In genomic region chr12:6215120-6215807, GRCh38 we compare ENCODE assay signal across 11 cellular contexts. TPM values are rescaled to one million over a fixed set of nuclear protein-coding genes. Genes with fewer than 3 reads are reported as not detected.
DNase-seq lines count a peak whose midpoint lies in the region; TF ChIP-seq lines count a peak whose summit lies in the region.
"Had no signal": no experiment of that assay in that cellular context is flagged by ENCODE, and none has a peak within 500 bp of the region (broad histone marks: within the 10 kb centered on the region; RNA-seq: fewer than 3 reads in every experiment).

No MANE protein-coding gene starts in this region.

- H3K4me1 ChIP-seq in HUES64 (ENCODE audit: insufficient read depth, low read length) = peaks cover 61% of the 10 kb centered on the region
- H3K4me1 ChIP-seq in stomach = peaks cover 62 to 97% (median 87%) of the 10 kb centered on the region in 4 donors
- H3K4me1 ChIP-seq in BE2C = peaks cover 6% of the 10 kb centered on the region; the same call in 1 of the 2 replicates

- WGBS in HUES64 = 25% methylated on average over 10 of the region's 10 CpGs
- 50 to 61% (median 57%) methylated on average over 10 of the region's 10 CpGs for WGBS in stomach, 5 donors

- H3K9me3 Mint-ChIP-seq in MCF 10A (ENCODE audit: unreplicated experiment) = no peaks in the 10 kb centered on the region
- no peaks in the 10 kb centered on the region for H3K9me3 Mint-ChIP-seq in immature natural killer cell

- POLR2A ChIA-PET in MCF 10A (lab: Yijun Ruan, JAX) = interaction anchor here (0.6 to 21.3 kb wide), 14 partner anchors 12 to 255 kb away, joined by 3 to 480 read pairs (median 4); partner anchors contain the start of genes CD9, SCNN1A and VAMP1

- H3K9me3 ChIP-seq in HUES64 (ENCODE audit: insufficient read depth, low read depth, low read length) = no peaks in the 10 kb centered on the region
- H3K9me3 ChIP-seq in stomach = no peaks in the 10 kb centered on the region
- H3K9me3 ChIP-seq in BE2C = no peaks in the 10 kb centered on the region
- H3K9me3 ChIP-seq: ovary had no signal

- H3K36me3 ChIP-seq in HUES64 (ENCODE audit: insufficient read depth, low read length) (peaks cover 7% of the 10 kb centered on the region; the same call in 1 of the 2 replicates), stomach (peaks cover 0 to 12% (median 5%) of the 10 kb centered on the region in 4 donors), BE2C (no peaks in the 10 kb centered on the region; the same call in 1 of the 2 replicates)
- H3K36me3 ChIP-seq: ovary had no signal

- TF ChIP-seq EP300 in stomach (IDR thresholded peaks at IDR 0.05) = no peak

- CTCF ChIA-PET in MCF 10A (lab: Yijun Ruan, JAX) = interaction anchor here (0.6 to 20.5 kb wide), 9 partner anchors 12 to 100 kb away, joined by 3 to 290 read pairs (median 5); partner anchors contain the start of gene CD9

- peak overlapping the region; percentile 88 for H3K27ac ChIP-seq in HUES64 (ENCODE audit: low read depth, low read length)
- peak overlapping the region; percentile 55 to 99 (median 90) for H3K27ac ChIP-seq in stomach

- H3K27ac Mint-ChIP-seq in MCF 10A (ENCODE audit: low read depth, unreplicated experiment) = peak overlapping the region; percentile 100
- H3K27ac Mint-ChIP-seq in immature natural killer cell = no peak overlapping the region

- H3K9ac ChIP-seq in HUES64 (ENCODE audit: low read depth, low read length) = peak overlapping the region; percentile 65

- no peak for TF ChIP-seq POLR2A in stomach (IDR thresholded peaks at IDR 0.05)

- H3K27me3 Mint-ChIP-seq in MCF 10A (ENCODE audit: insufficient read depth, unreplicated experiment) (no peaks in the 10 kb centered on the region), immature natural killer cell (ENCODE audit: low read depth in 3 of 3) (peaks cover 2 to 14% (median 4%) of the 10 kb centered on the region in 3 donors)

- no peak for TF ChIP-seq CTCF in MCF 10A (IDR thresholded peaks at IDR 0.05; ENCODE audit: unreplicated experiment)
- TF ChIP-seq CTCF in stomach (IDR thresholded peaks at IDR 0.05) = no peak
- TF ChIP-seq CTCF in BE2C (IDR thresholded peaks at IDR 0.05; ENCODE audit: low read depth, low read length) = no peak
- TF ChIP-seq CTCF in GM10266 (IDR thresholded peaks at IDR 0.05; ENCODE audit: control insufficient read depth, insufficient read depth, low read depth, missing control alignments) = no peak

- intact Hi-C loops in MCF 10A (cut with micrococcal nuclease) (no loop called here), stomach (cut with DNase I; ENCODE audit: low total_unique reads) (no loop called here)

- DNase-seq in MCF 10A (ENCODE audit: unreplicated experiment) = peak; percentile 44
- peak; percentile 49 for DNase-seq in kidney tubule cell (ENCODE audit: low spot score)
- no peak for DNase-seq in stomach
- DNase-seq in BE2C = no peak
- no peak for DNase-seq in immature natural killer cell
- no peak for DNase-seq in DMS79 (lab: John Stamatoyannopoulos, UW)
- DNase-seq in GM10266 (ENCODE audit: extremely low spot score) = no peak
- DNase-seq: activated naive CD4-positive, alpha-beta T cell treated with Interleukin-2 at 50 U/mL for 16 hours; DND-41 had no signal

- H3K4me1 Mint-ChIP-seq in MCF 10A (ENCODE audit: insufficient read depth, unreplicated experiment) (peaks cover 42% of the 10 kb centered on the region), immature natural killer cell (no peaks in the 10 kb centered on the region)

- H3K4me3 Mint-ChIP-seq in MCF 10A (ENCODE audit: unreplicated experiment) = peak overlapping the region; percentile 59
- H3K4me3 Mint-ChIP-seq in immature natural killer cell = no peak overlapping the region

- BruUV-seq in MCF 10A (replicated peaks; lab: Mats Ljungman, UMichigan) = TSS peak; percentile 96

- H3K36me3 Mint-ChIP-seq in MCF 10A (ENCODE audit: insufficient read depth, unreplicated experiment) (peaks cover 13% of the 10 kb centered on the region), immature natural killer cell (no peaks in the 10 kb centered on the region)

- peak overlapping the region; percentile 5; the same call in 1 of the 2 replicates for H3K4me3 ChIP-seq in HUES64 (ENCODE audit: low read length)
- no peak overlapping the region for H3K4me3 ChIP-seq in stomach
- no peak overlapping the region for H3K4me3 ChIP-seq in BE2C (ENCODE audit: low read depth, low read length)
- H3K4me3 ChIP-seq: ovary had no signal

- H3K27me3 ChIP-seq in HUES64 (ENCODE audit: insufficient read depth, low read length) (no peaks in the 10 kb centered on the region), stomach (no peaks in the 10 kb centered on the region), BE2C (no peaks in the 10 kb centered on the region)
- H3K27me3 ChIP-seq: ovary had no signal

RNA-seq across cellular contexts. Expression of gene CD9, which starts 15.1 kb away (rescaled TPM):
- 112 TPM for polyA plus RNA-seq in HUES64 (2013, experiment 1 of 2)
- polyA plus RNA-seq in HUES64 (2013, experiment 2 of 2) = 113 TPM
- total RNA-seq in MCF 10A (2022) (31.1 and 40.7 TPM in 2 replicates), stomach (100 to 1,000 TPM in 3 of 5 donors, 10 to 100 TPM in 2; 68.1 to 297 (median 154) TPM)
- polyA plus RNA-seq in stomach (100 to 1,000 TPM in 2 of 3 donors, 10 to 100 TPM in 1; 51.0 to 421 (median 124) TPM), immature natural killer cell (1 to 10 TPM; 2.1 to 9.8 (median 5.1) TPM)
- polyA plus RNA-seq in BE2C (2012; ENCODE audit: insufficient read depth, insufficient read length, low read depth) = 26.6 TPM

Comparison
In these comparisons a context has a peak if more than half of its experiments do, and no peak if none do; other contexts are left out.
1. DNase-seq: peak in MCF 10A (single experiment) and kidney tubule cell (single experiment); none in stomach (single experiment), BE2C (single experiment), immature natural killer cell (0 of 3), DMS79 (single experiment) and GM10266 (single experiment).